Comparison of ENCODE assay signal across 8 cellular contexts in the genomic region with DNA sequence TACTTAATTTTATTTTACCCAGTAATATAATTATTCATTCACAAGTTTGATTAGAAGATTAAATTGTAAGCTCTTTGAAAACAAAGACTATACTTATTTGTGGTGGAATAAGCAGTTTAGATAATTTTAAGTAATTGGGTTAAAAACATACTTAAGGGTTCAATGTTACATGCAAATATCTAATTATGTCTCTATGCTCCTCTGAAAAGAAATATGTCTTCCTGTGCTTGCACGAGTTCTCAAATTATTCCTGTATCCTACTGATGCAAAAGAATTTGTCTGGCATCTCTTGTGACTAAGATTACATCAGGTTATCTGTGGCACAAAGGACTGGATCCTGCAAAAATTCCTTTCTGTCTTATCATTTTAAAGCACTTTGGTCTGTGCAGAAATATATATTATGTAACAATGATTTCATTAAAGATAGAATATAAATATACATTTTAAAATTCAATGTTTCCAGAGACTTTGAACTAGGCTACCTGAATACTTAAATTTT.
"Had no signal": no experiment of that assay in that cellular context is flagged by ENCODE, and none has a peak within 500 bp of the region (broad histone marks: within the 10 kb centered on the region; RNA-seq: fewer than 3 reads in every experiment).

No MANE protein-coding gene starts in this region.

- H3K4me3 ChIP-seq: GM23248, HAP-1 had no signal

- ATAC-seq: HCT116, HepG2 had no signal

- H3K9ac ChIP-seq: GM23248 had no signal

- H3K4me1 ChIP-seq: HAP-1 had no signal

- DNase-seq: GM23248, GOT3, H7, HFFc6, KBM-7 had no signal

- H3K36me3 ChIP-seq: HAP-1 had no signal

- H2AFZ ChIP-seq: GM23248 had no signal

- FAIRE-seq: HepG2 had no signal

- H3K27ac ChIP-seq: GM23248 had no signal
